ENCODE assay signal across 17 cellular contexts in genomic region chr18:62044490-62045000, GRCh38.
DNase-seq lines count a peak whose midpoint lies in the region; ATAC-seq lines count a peak whose summit lies in the region.
"Had no signal": no experiment of that assay in that cellular context is flagged by ENCODE, and none has a peak within 500 bp of the region (broad histone marks: within the 10 kb centered on the region; RNA-seq: fewer than 3 reads in every experiment).

No MANE protein-coding gene starts in this region.

- no peak overlapping the region for H3K4me3 ChIP-seq in HAP-1
- H3K4me3 ChIP-seq: A549 had no signal

- no peaks in the 10 kb centered on the region for H3K4me1 ChIP-seq in HAP-1
- H3K4me1 ChIP-seq: A549, BE2C had no signal

- H3K36me3 ChIP-seq in HAP-1 (replicated peaks), result no peaks in the 10 kb centered on the region; the same call in 1 of the 2 replicates
- H3K36me3 ChIP-seq: BE2C had no signal

- DNase-seq in COR-L47 (lab: John Stamatoyannopoulos, UW) (peak; percentile 70), HAP-1 (ENCODE audit: low spot score in 2 of 2) (peak; percentile 17 to 56), astrocyte of the hippocampus (ENCODE audit: low read depth, low spot score) (peak; percentile 23), iris pigment epithelial cell (ENCODE audit: low read depth) (peak; percentile 48), Right ventricle myocardium inferior (ENCODE audit: missing footprints) (no peak)
- DNase-seq: BE2C, DMS 273 treated with DMSO at 0.1 percent for 48 hours, DMS79 treated with DMSO at 0.1 percent for 48 hours, GOT3, NCI-H1694, NCI-H446 treated with DMSO at 0.1 percent for 48 hours, NCI-H526 treated with DMSO at 0.1 percent for 48 hours, T-helper 1 cell had no signal

- H3K27me3 ChIP-seq in HAP-1 (ENCODE audit: low read depth), result no peaks in the 10 kb centered on the region
- H3K27me3 ChIP-seq: BE2C had no signal

- ATAC-seq in GM19455 (IDR thresholded peaks at IDR 0.05; ENCODE audit: unreplicated experiment) (no peak), HG02763 (IDR thresholded peaks at IDR 0.05; ENCODE audit: unreplicated experiment) (no peak), Right ventricle myocardium inferior (no peak)
- ATAC-seq: A549, HCT116 had no signal

- intact Hi-C loops in Right ventricle myocardium inferior (cut with DNase I), result no loop called here

- no peaks in the 10 kb centered on the region for H3K9me3 ChIP-seq in HAP-1
- H3K9me3 ChIP-seq: A549, BE2C had no signal

- in situ Hi-C loops in HAP-1 (cut with MboI; ENCODE audit: low sequenced_read_pairs), result no loop called here
